ENCODE assay signal across 1 cellular context in genomic region chr20:31572701-31573554, GRCh38.
TF ChIP-seq lines count a peak whose summit lies in the region.

No MANE protein-coding gene starts in this region.

TF ChIP-seq in K562, 482 proteins besides CTCF, POLR2A, EP300 and RAD21 (continued from another document and continues in another):
- TF ChIP-seq RERE (CRISPR knock-in tag; IDR thresholded peaks at IDR 0.05; ENCODE audit: borderline replicate concordance) (no peak), SREBF2 (CRISPR knock-in tag; IDR thresholded peaks at IDR 0.05) (no peak), MCM7 (IDR thresholded peaks at IDR 0.05) (no peak), ZNF398 (CRISPR knock-in tag; IDR thresholded peaks at IDR 0.05) (no peak), NUFIP1 (IDR thresholded peaks at IDR 0.05; ENCODE audit: partially characterized antibody) (peak; percentile 86), NFATC3 (IDR thresholded peaks at IDR 0.05) (no peak), ZFP1 (CRISPR knock-in tag; IDR thresholded peaks at IDR 0.05) (no peak), CHAMP1 (IDR thresholded peaks at IDR 0.05) (no peak), FIP1L1 (IDR thresholded peaks at IDR 0.05; ENCODE audit: low read depth, low read length, poor library complexity, severe bottlenecking) (peak; percentile 93), NFRKB (IDR thresholded peaks at IDR 0.05; ENCODE audit: low read depth) (peak; percentile 89), U2AF2 (optimal IDR thresholded peaks at IDR 0.05; ENCODE audit: low read depth, low read length) (no peak), USF2 (CRISPR knock-in tag; IDR thresholded peaks at IDR 0.05) (no peak), ATF2 (CRISPR knock-in tag; IDR thresholded peaks at IDR 0.05) (no peak), BRF2 (IDR thresholded peaks at IDR 0.05; ENCODE audit: borderline replicate concordance, insufficient read depth, insufficient read length) (no peak), BACH1 (tag; IDR thresholded peaks at IDR 0.05) (peak; percentile 89), BRCA1 (IDR thresholded peaks at IDR 0.05) (no peak), BRCA1 (CRISPR knock-in tag; IDR thresholded peaks at IDR 0.05) (no peak), ZNF431 (CRISPR knock-in tag; IDR thresholded peaks at IDR 0.05) (peak; percentile 54; the same call in 1 of the 2 replicates), TCF3 (CRISPR knock-in tag; IDR thresholded peaks at IDR 0.05) (peak; percentile 42), VEZF1 (CRISPR knock-in tag; IDR thresholded peaks at IDR 0.05) (peak; percentile 99), ZNF224 (CRISPR knock-in tag; IDR thresholded peaks at IDR 0.05) (no peak), FOXP1 (CRISPR knock-in tag; IDR thresholded peaks at IDR 0.05) (no peak), ATF3 (IDR thresholded peaks at IDR 0.05) (peak; percentile 97), ATF3 (CRISPR knock-in tag; conservative IDR thresholded peaks at IDR 0.05) (peak; percentile 75), ESRRA (IDR thresholded peaks at IDR 0.05; ENCODE audit: borderline replicate concordance, low read depth) (peak; percentile 60; the same call in 1 of the 2 replicates), NFE2 (IDR thresholded peaks at IDR 0.05; ENCODE audit: low read depth) (peak; percentile 96), MCM2 (IDR thresholded peaks at IDR 0.05; ENCODE audit: low read depth) (no peak), MIER1 (IDR thresholded peaks at IDR 0.05; ENCODE audit: low read depth) (no peak), CREM (IDR thresholded peaks at IDR 0.05; ENCODE audit: low read depth) (peak; percentile 68), SP1 (CRISPR knock-in tag; IDR thresholded peaks at IDR 0.05) (peak; percentile 81), MXI1 (IDR thresholded peaks at IDR 0.05; ENCODE audit: low read depth, low read length) (no peak), SMARCE1 (IDR thresholded peaks at IDR 0.05) (peak; percentile 92), PML (IDR thresholded peaks at IDR 0.05; ENCODE audit: low read length) (peak; percentile 12; the same call in 1 of the 2 replicates), TCF7 (IDR thresholded peaks at IDR 0.05; ENCODE audit: borderline replicate concordance) (peak; percentile 13; the same call in 1 of the 2 replicates), TRIM25 (IDR thresholded peaks at IDR 0.05; ENCODE audit: borderline replicate concordance) (no peak), CXXC5 (CRISPR knock-in tag; IDR thresholded peaks at IDR 0.05) (peak; percentile 96), BRD4 (IDR thresholded peaks at IDR 0.05) (0 out of 2 replicates have a peak, but pooled peaks have one; percentile 35), ZC3H8 (IDR thresholded peaks at IDR 0.05) (no peak), RBM14 (IDR thresholded peaks at IDR 0.05; ENCODE audit: borderline replicate concordance, insufficient read depth, low read depth, low read length) (no peak), DNMT1 (IDR thresholded peaks at IDR 0.05) (0 out of 2 replicates have a peak, but pooled peaks have one; percentile 28), FOXP4 (CRISPR knock-in tag; IDR thresholded peaks at IDR 0.05; ENCODE audit: borderline replicate concordance) (no peak), ZNF445 (CRISPR knock-in tag; IDR thresholded peaks at IDR 0.05; ENCODE audit: low read depth) (peak; percentile 78), ZNF77 (CRISPR knock-in tag; IDR thresholded peaks at IDR 0.05) (no peak), COPS2 (conservative IDR thresholded peaks at IDR 0.05) (no peak), ZNF3 (CRISPR knock-in tag; IDR thresholded peaks at IDR 0.05) (no peak), CHCHD3 (CRISPR knock-in tag; IDR thresholded peaks at IDR 0.05) (no peak), HDAC2 (IDR thresholded peaks at IDR 0.05) (peak; percentile 62), HOXB6 (CRISPR knock-in tag; IDR thresholded peaks at IDR 0.05; ENCODE audit: borderline replicate concordance) (no peak), HMGN3 (IDR thresholded peaks at IDR 0.05; ENCODE audit: borderline replicate concordance, extremely low read depth, insufficient read length, low read depth, low read length) (peak; percentile 99), ZNF695 (CRISPR knock-in tag; IDR thresholded peaks at IDR 0.05) (no peak)
